Comparison of ENCODE assay signal across 8 cellular contexts in genomic region chr7:77346441-77346840, GRCh38.
"Had no signal": no experiment of that assay in that cellular context is flagged by ENCODE, and none has a peak within 500 bp of the region (broad histone marks: within the 10 kb centered on the region; RNA-seq: fewer than 3 reads in every experiment).

No MANE protein-coding gene starts in this region.

- FAIRE-seq: G401.6, GM12878, GM12891, GM12892, GM18507, GM19239 had no signal

- ATAC-seq: GM12878 had no signal

- DNase-seq: GDM1, GF-D8 had no signal

- H3K4me3 ChIP-seq: GM12878 had no signal
